ENCODE assay signal across 1 cellular context in the genomic region with DNA sequence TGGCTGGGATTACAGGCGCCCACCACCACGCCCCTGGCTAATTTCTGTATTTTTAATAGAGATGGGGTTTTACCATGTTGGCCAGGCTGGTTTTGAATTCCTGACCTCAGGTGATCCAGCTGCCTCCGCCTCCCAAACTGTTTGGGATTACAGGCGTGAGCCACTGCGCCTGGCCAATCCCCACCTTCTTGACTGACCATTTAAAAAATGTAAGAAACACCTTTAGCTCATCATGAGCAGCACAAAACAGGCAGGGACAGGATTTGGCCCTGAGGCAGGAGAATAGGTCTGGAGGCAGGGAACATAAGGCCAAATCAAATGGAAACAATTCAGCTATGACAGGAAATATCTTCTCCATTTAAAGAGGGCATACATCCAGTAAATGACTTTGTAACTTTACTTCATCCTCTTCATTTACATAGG.
TF ChIP-seq lines count a peak whose summit lies in the region.

No MANE protein-coding gene starts in this region.

TF ChIP-seq in endothelial cell of umbilical vein, 7 proteins besides CTCF, POLR2A, EP300 and RAD21:
- TF ChIP-seq JUN (IDR thresholded peaks at IDR 0.05; ENCODE audit: borderline replicate concordance, insufficient read depth, insufficient read length, low read depth) (no peak), EZH2 (IDR thresholded peaks at IDR 0.05; ENCODE audit: borderline replicate concordance, low read depth, low read length, severe bottlenecking) (no peak), MYC (IDR thresholded peaks at IDR 0.05; ENCODE audit: low read depth, low read length) (no peak), POLR2AphosphoS5 (IDR thresholded peaks at IDR 0.05; ENCODE audit: insufficient read depth, low read depth, low read length) (no peak), GATA2 (IDR thresholded peaks at IDR 0.05; ENCODE audit: insufficient read depth, insufficient read length, low read depth, low read length) (no peak), FOS (IDR thresholded peaks at IDR 0.05; ENCODE audit: borderline replicate concordance, insufficient read depth, low read length) (no peak)
- TF ChIP-seq, protein P1, sequence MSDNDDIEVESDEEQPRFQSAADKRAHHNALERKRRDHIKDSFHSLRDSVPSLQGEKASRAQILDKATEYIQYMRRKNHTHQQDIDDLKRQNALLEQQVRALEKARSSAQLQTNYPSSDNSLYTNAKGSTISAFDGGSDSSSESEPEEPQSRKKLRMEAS (IDR thresholded peaks at IDR 0.05; ENCODE audit: insufficient read depth, insufficient read length) = no peak
